In genomic region chr12:94941440-94941862, GRCh38 we compare ENCODE assay signal across 9 cellular contexts.
DNase-seq lines count a peak whose midpoint lies in the region; ATAC-seq and TF ChIP-seq lines count a peak whose summit lies in the region.
"Had no signal": no experiment of that assay in that cellular context is flagged by ENCODE, and none has a peak within 500 bp of the region (broad histone marks: within the 10 kb centered on the region; RNA-seq: fewer than 3 reads in every experiment).

No MANE protein-coding gene starts in this region.

- no peak for TF ChIP-seq CTCF in BJ (IDR thresholded peaks at IDR 0.05; ENCODE audit: insufficient read depth, low read depth, low read length)

- H3K27me3 ChIP-seq in BJ (ENCODE audit: control insufficient read depth, insufficient read depth, low read length): no peaks in the 10 kb centered on the region
- H3K27me3 ChIP-seq: dorsolateral prefrontal cortex had no signal

- no peak overlapping the region for H3K4me3 ChIP-seq in BJ (ENCODE audit: low read depth, low read length)

- no peaks in the 10 kb centered on the region for H3K36me3 ChIP-seq in BJ (ENCODE audit: control insufficient read depth, insufficient read depth, low read length)

- peak; percentile 66 for ATAC-seq in HG03432 (IDR thresholded peaks at IDR 0.05; ENCODE audit: unreplicated experiment)
- no peak for ATAC-seq in GM21367 (IDR thresholded peaks at IDR 0.05; ENCODE audit: unreplicated experiment)
- ATAC-seq in GM21526 (IDR thresholded peaks at IDR 0.05; ENCODE audit: low FRiP score, unreplicated experiment): no peak

- DNase-seq in BJ (ENCODE audit: low read depth) (peak; percentile 39), dermis microvascular lymphatic vessel endothelial cell (ENCODE audit: low read depth in 2 of 2) (peak; percentile 66 to 92), pons (ENCODE audit: low spot score) (peak; percentile 8), cortex of kidney (lab: John Stamatoyannopoulos, UW) (no peak)
- peak; percentile 10 for DNase-seq in activated CD4-positive, CD25-positive, alpha-beta regulatory T cell treated with anti-CD3 and anti-CD28 coated beads, Interleukin-2, amount 50 U/mL, for 16 hours (ENCODE audit: low read depth, low spot score)

- CTCF ChIA-PET in BJ (lab: Yijun Ruan, JAX): no interaction called here

- POLR2A ChIA-PET in BJ (lab: Charles Lee): no interaction called here
